8 cellular contexts compared by ENCODE assay signal in genomic region chr22:49852898-49853894, GRCh38.
DNase-seq lines count a peak whose midpoint lies in the region; ATAC-seq and TF ChIP-seq lines count a peak whose summit lies in the region.

TSS of gene ZBED4 (plus strand) at chr22:49853844. CDS start at chr22:49883663, 29,819 bp downstream.

- ATAC-seq in GM19372 (IDR thresholded peaks at IDR 0.05; ENCODE audit: low read depth, unreplicated experiment) (peak; percentile 79), HG03521 (IDR thresholded peaks at IDR 0.05; ENCODE audit: unreplicated experiment) (peak; percentile 85)

- peak within 1 kb of the TSS; percentile 95 for H3K27ac ChIP-seq in C4-2B

- DNase-seq in NCI-H748 treated with DMSO at 0.1 percent for 48 hours (lab: John Stamatoyannopoulos, UW) (peak; percentile 94), dedifferentiated amniotic fluid mesenchymal stem cell (ENCODE audit: extremely low spot score) (peak; percentile 93), left kidney (ENCODE audit: low read depth, low spot score) (peak; percentile 99)
- peak; percentile 97 for DNase-seq in activated CD4-positive, alpha-beta T cell treated with anti-CD3 and anti-CD28 coated beads, Interleukin-2, amount 50 U/mL, for 24 hours (ENCODE audit: low read depth in 1 of 2, low spot score in 1 of 2)
- peak; percentile 97 for DNase-seq in stimulated activated CD4-positive, alpha-beta T cell treated with anti-CD3 and anti-CD28 coated beads, Interleukin-1b, Interleukin-23, amount 100 ng/mL, for 48 hours

- TF ChIP-seq CTCF in C4-2B (conservative IDR thresholded peaks at IDR 0.05), result no peak

Comparison
In these comparisons a context has a peak if more than half of its experiments do, and no peak if none do; other contexts are left out.
1. Peak in every context shown above with its lines: DNase-seq, ATAC-seq and H3K27ac ChIP-seq.